Comparison of ENCODE assay signal across 10 cellular contexts in the genomic region with DNA sequence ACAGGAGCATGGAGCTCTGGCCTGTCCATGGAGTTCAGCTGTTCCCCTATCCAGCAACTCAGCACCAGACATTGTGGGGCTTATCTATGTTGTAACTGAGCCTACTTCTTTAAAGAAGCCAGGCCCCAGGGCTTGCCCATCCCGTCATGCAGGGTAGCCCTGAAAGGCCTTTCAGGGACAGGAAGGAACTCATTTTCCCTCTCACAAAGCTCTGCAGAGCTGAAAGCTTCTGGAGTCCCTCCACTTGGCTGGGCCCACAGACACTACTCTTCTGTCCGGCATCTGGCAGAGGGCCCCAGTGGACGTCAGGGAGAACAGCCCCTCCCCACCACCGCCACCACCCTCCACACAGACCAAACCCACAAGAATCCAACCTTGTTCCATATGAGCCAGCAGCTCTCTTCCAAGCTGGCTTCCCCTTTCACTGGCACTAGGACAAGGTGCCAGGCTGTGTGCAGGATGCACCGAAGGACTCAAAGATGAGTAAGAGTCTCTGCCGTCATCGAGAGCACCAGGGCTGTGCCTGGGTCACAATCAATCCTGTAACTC. TPM values are rescaled to one million over a fixed set of nuclear protein-coding genes. Genes with fewer than 3 reads are reported as not detected.
A peak's percentile ranks its signal among the peaks of the same experiment; 100 is the strongest.
DNase-seq lines count a peak whose midpoint lies in the region; TF ChIP-seq lines count a peak whose summit lies in the region.
"Had no signal": no experiment of that assay in that cellular context is flagged by ENCODE, and none has a peak within 500 bp of the region (broad histone marks: within the 10 kb centered on the region; RNA-seq: fewer than 3 reads in every experiment).

No MANE protein-coding gene starts in this region.

- H3K9me3 ChIP-seq in right atrium auricular region: no peaks in the 10 kb centered on the region

- no peaks in the 10 kb centered on the region for H3K27me3 ChIP-seq in right atrium auricular region

- DNase-seq in EH (ENCODE audit: low read depth): peak; percentile 72
- DNase-seq in cardiac fibroblast (ENCODE audit: low read depth in 2 of 2): peak; percentile 50 to 94
- DNase-seq in right atrium auricular region (ENCODE audit: low spot score): peak; percentile 84
- peak; percentile 89 for DNase-seq in putamen (ENCODE audit: low spot score)
- no peak for DNase-seq in NCI-H774 (lab: John Stamatoyannopoulos, UW)
- DNase-seq in NCI-H1105 (lab: John Stamatoyannopoulos, UW): no peak
- no peak for DNase-seq in NOMO-1 (lab: John Stamatoyannopoulos, UW; ENCODE audit: unreplicated experiment in 2 of 2)
- no peak for DNase-seq in stimulated activated CD8-positive, alpha-beta memory T cell treated with anti-CD3 and anti-CD28 coated beads, Interleukin-4, amount 100 ng/mL, for 48 hours
- DNase-seq: CD4-positive, CD25-positive, alpha-beta regulatory T cell; NCI-H510A treated with DMSO at 0.1 percent for 48 hours had no signal

- peak overlapping the region; percentile 23 to 55 for H3K27ac ChIP-seq in right atrium auricular region

- TF ChIP-seq CTCF in cardiac fibroblast (IDR thresholded peaks at IDR 0.05; ENCODE audit: low read depth, low read length): no peak
- TF ChIP-seq CTCF in right atrium auricular region (IDR thresholded peaks at IDR 0.05): no peak

- H3K4me1 ChIP-seq in right atrium auricular region: peaks cover 0 to 31% of the 10 kb centered on the region in 2 donors

- no peaks in the 10 kb centered on the region for H3K36me3 ChIP-seq in right atrium auricular region

- H3K4me3 ChIP-seq in cardiac fibroblast (replicated peaks in 1 of 2; ENCODE audit: low read depth in 2 of 2, low read length in 2 of 2): no peak overlapping the region
- no peak overlapping the region for H3K4me3 ChIP-seq in right atrium auricular region

RNA-seq across cellular contexts. Expression of gene DENND2A, which starts 33.1 kb away (rescaled TPM):
- 10 to 100 TPM in 1 of 2 donors, 1 to 10 TPM in 1; 9.2 to 10.5 TPM for total RNA-seq in right atrium auricular region
- total RNA-seq: CD4-positive, CD25-positive, alpha-beta regulatory T cell had no signal

Comparison
In these comparisons a context has a peak if more than half of its experiments do, and no peak if none do; other contexts are left out.
1. DNase-seq: peak in EH (single experiment), cardiac fibroblast (2 of 2), right atrium auricular region (single experiment) and putamen (single experiment); none in NCI-H774 (single experiment), NCI-H1105 (single experiment), NOMO-1 (0 of 2) and stimulated activated CD8-positive, alpha-beta memory T cell treated with anti-CD3 and anti-CD28 coated beads, Interleukin-4, amount 100 ng/mL, for 48 hours (single experiment).